ENCODE assay signal across 13 cellular contexts in genomic region chr21:17769049-17769845, GRCh38.
"Had no signal": no experiment of that assay in that cellular context is flagged by ENCODE, and none has a peak within 500 bp of the region (broad histone marks: within the 10 kb centered on the region; RNA-seq: fewer than 3 reads in every experiment).

No MANE protein-coding gene starts in this region.

- H3K27me3 ChIP-seq: gastrocnemius medialis, heart right ventricle, thyroid gland, vagina had no signal

- FAIRE-seq: keratinocyte, small intestine, TTC549 had no signal

- ATAC-seq: gastrocnemius medialis, heart right ventricle, T-helper 17 cell had no signal

- H3K36me3 ChIP-seq: gastrocnemius medialis, heart right ventricle, thyroid gland, vagina had no signal

- H3K9me3 ChIP-seq: gastrocnemius medialis, thyroid gland, vagina had no signal

- H3K4me1 ChIP-seq: gastrocnemius medialis, heart right ventricle, thyroid gland had no signal

- H3K27ac ChIP-seq: dorsolateral prefrontal cortex, gastrocnemius medialis, heart right ventricle, thyroid gland, vagina had no signal

- H3K4me3 ChIP-seq: dorsolateral prefrontal cortex, gastrocnemius medialis, heart right ventricle, thyroid gland, vagina had no signal

- DNase-seq: activated CD4-positive, alpha-beta T cell treated with anti-CD3 and anti-CD28 coated beads, Interleukin-2, amount 50 U/mL, for 1 hour; activated CD4-positive, CD25-positive, alpha-beta regulatory T cell; activated T-cell treated with anti-CD3 and anti-CD28 coated beads for 4 hours; dorsolateral prefrontal cortex; gastrocnemius medialis; heart right ventricle; mesendoderm; small intestine; T-helper 17 cell; thyroid gland had no signal
